In the genomic region with DNA sequence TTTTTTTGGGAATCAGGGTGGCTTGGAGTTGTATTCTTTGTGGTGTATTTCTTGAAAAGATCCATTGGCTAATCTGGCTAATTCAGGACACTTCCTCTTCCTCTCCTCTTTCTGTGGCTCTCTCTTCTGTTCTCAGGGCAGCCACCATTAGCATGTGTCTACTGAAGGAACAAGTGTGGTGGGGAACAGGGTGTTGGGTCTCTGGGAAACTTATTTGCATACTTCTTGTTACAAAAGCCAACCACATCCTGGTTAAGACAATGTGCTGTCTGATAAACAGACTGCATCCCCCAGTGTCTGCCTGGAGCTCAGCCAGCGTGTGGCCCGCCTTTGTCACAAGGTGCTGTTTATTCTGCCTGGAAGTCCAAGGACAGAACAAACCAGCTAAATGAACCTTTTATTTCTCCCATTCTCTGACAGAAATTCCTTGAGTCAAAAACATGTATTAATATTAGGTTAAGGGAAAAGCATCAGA, we compare ENCODE assay signal across 1 cellular context.
A peak's percentile ranks its signal among the peaks of the same experiment; 100 is the strongest.
TF ChIP-seq lines count a peak whose summit lies in the region.

No MANE protein-coding gene starts in this region.

TF ChIP-seq in HepG2, 621 proteins besides CTCF, POLR2A, EP300 and RAD21 (continued from another document and continues in another):
- TF ChIP-seq GPN1 (CRISPR knock-in tag; IDR thresholded peaks at IDR 0.05; ENCODE audit: borderline replicate concordance) (no peak), ZNF326 (CRISPR knock-in tag; IDR thresholded peaks at IDR 0.05; ENCODE audit: borderline replicate concordance) (no peak), ZFP1 (CRISPR knock-in tag; IDR thresholded peaks at IDR 0.05) (peak; percentile 74; the same call in 1 of the 2 replicates), ZNF672 (CRISPR knock-in tag; IDR thresholded peaks at IDR 0.05) (no peak), ZNF329 (CRISPR knock-in tag; IDR thresholded peaks at IDR 0.05; ENCODE audit: low read depth) (no peak), MYC (CRISPR knock-in tag; IDR thresholded peaks at IDR 0.05; ENCODE audit: borderline replicate concordance) (peak; percentile 72; the same call in 1 of the 2 replicates), ZGPAT (CRISPR knock-in tag; IDR thresholded peaks at IDR 0.05) (peak; percentile 87), TCF7L2 (IDR thresholded peaks at IDR 0.05; ENCODE audit: low read depth, low read length) (no peak), ZNF616 (CRISPR knock-in tag; IDR thresholded peaks at IDR 0.05; ENCODE audit: low read depth) (no peak), RARA (CRISPR knock-in tag; IDR thresholded peaks at IDR 0.05) (peak; percentile 99), ZNF749 (CRISPR knock-in tag; IDR thresholded peaks at IDR 0.05; ENCODE audit: borderline replicate concordance) (0 out of 2 replicates have a peak, but pooled peaks have one; percentile 11), POLR2G (IDR thresholded peaks at IDR 0.05; ENCODE audit: low read depth, low read length) (no peak), GATAD1 (CRISPR knock-in tag; IDR thresholded peaks at IDR 0.05) (0 out of 2 replicates have a peak, but pooled peaks have one; percentile 49), KDM1A (CRISPR knock-in tag; IDR thresholded peaks at IDR 0.05) (no peak), TAF1 (CRISPR knock-in tag; IDR thresholded peaks at IDR 0.05) (no peak), TEF (CRISPR knock-in tag; IDR thresholded peaks at IDR 0.05) (no peak), ZNF337 (CRISPR knock-in tag; IDR thresholded peaks at IDR 0.05; ENCODE audit: borderline replicate concordance, low read depth) (no peak), U2AF1 (optimal IDR thresholded peaks at IDR 0.05; ENCODE audit: low read depth, low read length) (no peak), NFE2L2 (IDR thresholded peaks at IDR 0.05; ENCODE audit: low read length) (no peak), PATZ1 (CRISPR knock-in tag; IDR thresholded peaks at IDR 0.05) (peak; percentile 83), ZBTB3 (CRISPR knock-in tag; IDR thresholded peaks at IDR 0.05; ENCODE audit: borderline replicate concordance, low read depth) (no peak), SRY (CRISPR knock-in tag; IDR thresholded peaks at IDR 0.05) (no peak), MXD1 (CRISPR knock-in tag; IDR thresholded peaks at IDR 0.05) (no peak), ATRX (CRISPR knock-in tag; IDR thresholded peaks at IDR 0.05; ENCODE audit: borderline replicate concordance) (no peak), HMGA1 (CRISPR knock-in tag; conservative IDR thresholded peaks at IDR 0.05) (no peak), ZNF792 (CRISPR knock-in tag; IDR thresholded peaks at IDR 0.05) (0 out of 2 replicates have a peak, but pooled peaks have one; percentile 52), ZNF558 (CRISPR knock-in tag; IDR thresholded peaks at IDR 0.05; ENCODE audit: borderline replicate concordance) (no peak), BRCA1 (CRISPR knock-in tag; IDR thresholded peaks at IDR 0.05) (no peak)
- TF ChIP-seq, protein P1, sequence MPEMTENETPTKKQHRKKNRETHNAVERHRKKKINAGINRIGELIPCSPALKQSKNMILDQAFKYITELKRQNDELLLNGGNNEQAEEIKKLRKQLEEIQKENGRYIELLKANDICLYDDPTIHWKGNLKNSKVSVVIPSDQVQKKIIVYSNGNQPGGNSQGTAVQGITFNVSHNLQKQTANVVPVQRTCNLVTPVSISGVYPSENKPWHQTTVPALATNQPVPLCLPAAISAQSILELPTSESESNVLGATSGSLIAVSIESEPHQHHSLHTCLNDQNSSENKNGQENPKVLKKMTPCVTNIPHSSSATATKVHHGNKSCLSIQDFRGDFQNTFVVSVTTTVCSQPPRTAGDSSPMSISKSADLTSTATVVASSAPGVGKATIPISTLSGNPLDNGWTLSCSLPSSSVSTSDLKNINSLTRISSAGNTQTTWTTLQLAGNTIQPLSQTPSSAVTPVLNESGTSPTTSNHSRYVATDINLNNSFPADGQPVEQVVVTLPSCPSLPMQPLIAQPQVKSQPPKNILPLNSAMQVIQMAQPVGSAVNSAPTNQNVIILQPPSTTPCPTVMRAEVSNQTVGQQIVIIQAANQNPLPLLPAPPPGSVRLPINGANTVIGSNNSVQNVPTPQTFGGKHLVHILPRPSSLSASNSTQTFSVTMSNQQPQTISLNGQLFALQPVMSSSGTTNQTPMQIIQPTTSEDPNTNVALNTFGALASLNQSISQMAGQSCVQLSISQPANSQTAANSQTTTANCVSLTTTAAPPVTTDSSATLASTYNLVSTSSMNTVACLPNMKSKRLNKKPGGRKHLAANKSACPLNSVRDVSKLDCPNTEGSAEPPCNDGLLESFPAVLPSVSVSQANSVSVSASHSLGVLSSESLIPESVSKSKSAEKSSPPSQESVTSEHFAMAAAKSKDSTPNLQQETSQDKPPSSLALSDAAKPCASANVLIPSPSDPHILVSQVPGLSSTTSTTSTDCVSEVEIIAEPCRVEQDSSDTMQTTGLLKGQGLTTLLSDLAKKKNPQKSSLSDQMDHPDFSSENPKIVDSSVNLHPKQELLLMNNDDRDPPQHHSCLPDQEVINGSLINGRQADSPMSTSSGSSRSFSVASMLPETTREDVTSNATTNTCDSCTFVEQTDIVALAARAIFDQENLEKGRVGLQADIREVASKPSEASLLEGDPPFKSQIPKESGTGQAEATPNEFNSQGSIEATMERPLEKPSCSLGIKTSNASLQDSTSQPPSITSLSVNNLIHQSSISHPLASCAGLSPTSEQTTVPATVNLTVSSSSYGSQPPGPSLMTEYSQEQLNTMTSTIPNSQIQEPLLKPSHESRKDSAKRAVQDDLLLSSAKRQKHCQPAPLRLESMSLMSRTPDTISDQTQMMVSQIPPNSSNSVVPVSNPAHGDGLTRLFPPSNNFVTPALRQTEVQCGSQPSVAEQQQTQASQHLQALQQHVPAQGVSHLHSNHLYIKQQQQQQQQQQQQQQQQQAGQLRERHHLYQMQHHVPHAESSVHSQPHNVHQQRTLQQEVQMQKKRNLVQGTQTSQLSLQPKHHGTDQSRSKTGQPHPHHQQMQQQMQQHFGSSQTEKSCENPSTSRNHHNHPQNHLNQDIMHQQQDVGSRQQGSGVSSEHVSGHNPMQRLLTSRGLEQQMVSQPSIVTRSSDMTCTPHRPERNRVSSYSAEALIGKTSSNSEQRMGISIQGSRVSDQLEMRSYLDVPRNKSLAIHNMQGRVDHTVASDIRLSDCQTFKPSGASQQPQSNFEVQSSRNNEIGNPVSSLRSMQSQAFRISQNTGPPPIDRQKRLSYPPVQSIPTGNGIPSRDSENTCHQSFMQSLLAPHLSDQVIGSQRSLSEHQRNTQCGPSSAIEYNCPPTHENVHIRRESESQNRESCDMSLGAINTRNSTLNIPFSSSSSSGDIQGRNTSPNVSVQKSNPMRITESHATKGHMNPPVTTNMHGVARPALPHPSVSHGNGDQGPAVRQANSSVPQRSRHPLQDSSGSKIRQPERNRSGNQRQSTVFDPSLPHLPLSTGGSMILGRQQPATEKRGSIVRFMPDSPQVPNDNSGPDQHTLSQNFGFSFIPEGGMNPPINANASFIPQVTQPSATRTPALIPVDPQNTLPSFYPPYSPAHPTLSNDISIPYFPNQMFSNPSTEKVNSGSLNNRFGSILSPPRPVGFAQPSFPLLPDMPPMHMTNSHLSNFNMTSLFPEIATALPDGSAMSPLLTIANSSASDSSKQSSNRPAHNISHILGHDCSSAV (CRISPR knock-in tag; IDR thresholded peaks at IDR 0.05; ENCODE audit: borderline replicate concordance) = no peak
- TF ChIP-seq, protein P2, sequence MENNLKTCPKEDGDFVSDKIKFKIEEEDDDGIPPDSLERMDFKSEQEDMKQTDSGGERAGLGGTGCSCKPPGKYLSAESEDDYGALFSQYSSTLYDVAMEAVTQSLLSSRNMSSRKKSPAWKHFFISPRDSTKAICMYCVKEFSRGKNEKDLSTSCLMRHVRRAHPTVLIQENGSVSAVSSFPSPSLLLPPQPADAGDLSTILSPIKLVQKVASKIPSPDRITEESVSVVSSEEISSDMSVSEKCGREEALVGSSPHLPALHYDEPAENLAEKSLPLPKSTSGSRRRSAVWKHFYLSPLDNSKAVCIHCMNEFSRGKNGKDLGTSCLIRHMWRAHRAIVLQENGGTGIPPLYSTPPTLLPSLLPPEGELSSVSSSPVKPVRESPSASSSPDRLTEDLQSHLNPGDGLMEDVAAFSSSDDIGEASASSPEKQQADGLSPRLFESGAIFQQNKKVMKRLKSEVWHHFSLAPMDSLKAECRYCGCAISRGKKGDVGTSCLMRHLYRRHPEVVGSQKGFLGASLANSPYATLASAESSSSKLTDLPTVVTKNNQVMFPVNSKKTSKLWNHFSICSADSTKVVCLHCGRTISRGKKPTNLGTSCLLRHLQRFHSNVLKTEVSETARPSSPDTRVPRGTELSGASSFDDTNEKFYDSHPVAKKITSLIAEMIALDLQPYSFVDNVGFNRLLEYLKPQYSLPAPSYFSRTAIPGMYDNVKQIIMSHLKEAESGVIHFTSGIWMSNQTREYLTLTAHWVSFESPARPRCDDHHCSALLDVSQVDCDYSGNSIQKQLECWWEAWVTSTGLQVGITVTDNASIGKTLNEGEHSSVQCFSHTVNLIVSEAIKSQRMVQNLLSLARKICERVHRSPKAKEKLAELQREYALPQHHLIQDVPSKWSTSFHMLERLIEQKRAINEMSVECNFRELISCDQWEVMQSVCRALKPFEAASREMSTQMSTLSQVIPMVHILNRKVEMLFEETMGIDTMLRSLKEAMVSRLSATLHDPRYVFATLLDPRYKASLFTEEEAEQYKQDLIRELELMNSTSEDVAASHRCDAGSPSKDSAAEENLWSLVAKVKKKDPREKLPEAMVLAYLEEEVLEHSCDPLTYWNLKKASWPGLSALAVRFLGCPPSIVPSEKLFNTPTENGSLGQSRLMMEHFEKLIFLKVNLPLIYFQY (CRISPR knock-in tag; IDR thresholded peaks at IDR 0.05; ENCODE audit: borderline replicate concordance) = no peak
- TF ChIP-seq, protein P3, sequence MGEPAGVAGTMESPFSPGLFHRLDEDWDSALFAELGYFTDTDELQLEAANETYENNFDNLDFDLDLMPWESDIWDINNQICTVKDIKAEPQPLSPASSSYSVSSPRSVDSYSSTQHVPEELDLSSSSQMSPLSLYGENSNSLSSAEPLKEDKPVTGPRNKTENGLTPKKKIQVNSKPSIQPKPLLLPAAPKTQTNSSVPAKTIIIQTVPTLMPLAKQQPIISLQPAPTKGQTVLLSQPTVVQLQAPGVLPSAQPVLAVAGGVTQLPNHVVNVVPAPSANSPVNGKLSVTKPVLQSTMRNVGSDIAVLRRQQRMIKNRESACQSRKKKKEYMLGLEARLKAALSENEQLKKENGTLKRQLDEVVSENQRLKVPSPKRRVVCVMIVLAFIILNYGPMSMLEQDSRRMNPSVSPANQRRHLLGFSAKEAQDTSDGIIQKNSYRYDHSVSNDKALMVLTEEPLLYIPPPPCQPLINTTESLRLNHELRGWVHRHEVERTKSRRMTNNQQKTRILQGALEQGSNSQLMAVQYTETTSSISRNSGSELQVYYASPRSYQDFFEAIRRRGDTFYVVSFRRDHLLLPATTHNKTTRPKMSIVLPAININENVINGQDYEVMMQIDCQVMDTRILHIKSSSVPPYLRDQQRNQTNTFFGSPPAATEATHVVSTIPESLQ (CRISPR knock-in tag; conservative IDR thresholded peaks at IDR 0.05) = no peak
- TF ChIP-seq, protein P4, sequence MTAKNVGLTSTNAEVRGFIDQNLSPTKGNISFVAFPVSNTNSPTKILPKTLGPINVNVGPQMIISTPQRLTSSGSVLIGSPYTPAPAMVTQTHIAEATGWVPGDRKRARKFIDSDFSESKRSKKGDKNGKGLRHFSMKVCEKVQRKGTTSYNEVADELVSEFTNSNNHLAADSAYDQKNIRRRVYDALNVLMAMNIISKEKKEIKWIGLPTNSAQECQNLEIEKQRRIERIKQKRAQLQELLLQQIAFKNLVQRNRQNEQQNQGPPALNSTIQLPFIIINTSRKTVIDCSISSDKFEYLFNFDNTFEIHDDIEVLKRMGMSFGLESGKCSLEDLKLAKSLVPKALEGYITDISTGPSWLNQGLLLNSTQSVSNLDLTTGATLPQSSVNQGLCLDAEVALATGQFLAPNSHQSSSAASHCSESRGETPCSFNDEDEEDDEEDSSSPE (CRISPR knock-in tag; IDR thresholded peaks at IDR 0.05) = peak; percentile 61; the same call in 1 of the 2 replicates
